1 cellular context compared by ENCODE assay signal in genomic region chr16:89994721-89995474, GRCh38.
TF ChIP-seq lines count a peak whose summit lies in the region.
"Not testable (repeated sequence)": the region's sequence is repeated elsewhere in the genome, so short reads cannot be mapped to it uniquely, and the experiment has no call there.

No MANE protein-coding gene starts in this region.

TF ChIP-seq in K562, 482 proteins besides CTCF, POLR2A, EP300 and RAD21 (continues in another document):
- TF ChIP-seq SOX6 (IDR thresholded peaks at IDR 0.05), result 0 out of 2 replicates have a peak, but pooled peaks have one; percentile 54
- TF ChIP-seq MAFG (tag; conservative IDR thresholded peaks at IDR 0.05), result peak; percentile 99
- TF ChIP-seq MYNN (IDR thresholded peaks at IDR 0.05), result peak; percentile 65; the same call in 1 of the 2 replicates
- TF ChIP-seq MYNN (CRISPR knock-in tag; IDR thresholded peaks at IDR 0.05); TEAD4 (CRISPR knock-in tag; IDR thresholded peaks at IDR 0.05; ENCODE audit: borderline replicate concordance); ZBTB40 (IDR thresholded peaks at IDR 0.05); ID3 (CRISPR knock-in tag; IDR thresholded peaks at IDR 0.05): not testable (repeated sequence)
- TF ChIP-seq FOXA3 (CRISPR knock-in tag; conservative IDR thresholded peaks at IDR 0.05 in 1 of 2, IDR thresholded peaks at IDR 0.05 in 1 of 2), result 0 out of 4 replicates have a peak, but pooled peaks of 1 of the 2 experiments have one; percentile 18
- TF ChIP-seq SP1 (CRISPR knock-in tag; IDR thresholded peaks at IDR 0.05), result peak; percentile 92; the same call in 1 of the 2 replicates
- TF ChIP-seq ARNT (IDR thresholded peaks at IDR 0.05), result peak; percentile 20 to 49; a peak in 1 of 4 replicates
- TF ChIP-seq TEAD4 (IDR thresholded peaks at IDR 0.05; ENCODE audit: low read length), result peak; percentile 12; the same call in 1 of the 2 replicates
- peak; percentile 98 for TF ChIP-seq C11orf30 (IDR thresholded peaks at IDR 0.05; ENCODE audit: low read depth)
- peak; percentile 93 for TF ChIP-seq JUNB (CRISPR knock-in tag; conservative IDR thresholded peaks at IDR 0.05)
- TF ChIP-seq MTA1 (IDR thresholded peaks at IDR 0.05; ENCODE audit: borderline replicate concordance), result 0 out of 2 replicates have a peak, but pooled peaks have one; percentile 19
- peak; percentile 80 for TF ChIP-seq MIER1 (IDR thresholded peaks at IDR 0.05; ENCODE audit: low read depth)
- TF ChIP-seq ZBTB40 (CRISPR knock-in tag; IDR thresholded peaks at IDR 0.05), result peak; percentile 13
- peak; percentile 14; the same call in 1 of the 2 replicates for TF ChIP-seq BCOR (IDR thresholded peaks at IDR 0.05)
- TF ChIP-seq TBL1XR1 (IDR thresholded peaks at IDR 0.05; ENCODE audit: low read length in 2 of 2), result peak in 1 of 2 experiments; percentile 51; a peak in 1 of 4 replicates
- TF ChIP-seq TRIM24 (IDR thresholded peaks at IDR 0.05), result peak; percentile 100
- TF ChIP-seq NCOA1 (IDR thresholded peaks at IDR 0.05; ENCODE audit: low read depth), result peak; percentile 75
- TF ChIP-seq, protein P1, sequence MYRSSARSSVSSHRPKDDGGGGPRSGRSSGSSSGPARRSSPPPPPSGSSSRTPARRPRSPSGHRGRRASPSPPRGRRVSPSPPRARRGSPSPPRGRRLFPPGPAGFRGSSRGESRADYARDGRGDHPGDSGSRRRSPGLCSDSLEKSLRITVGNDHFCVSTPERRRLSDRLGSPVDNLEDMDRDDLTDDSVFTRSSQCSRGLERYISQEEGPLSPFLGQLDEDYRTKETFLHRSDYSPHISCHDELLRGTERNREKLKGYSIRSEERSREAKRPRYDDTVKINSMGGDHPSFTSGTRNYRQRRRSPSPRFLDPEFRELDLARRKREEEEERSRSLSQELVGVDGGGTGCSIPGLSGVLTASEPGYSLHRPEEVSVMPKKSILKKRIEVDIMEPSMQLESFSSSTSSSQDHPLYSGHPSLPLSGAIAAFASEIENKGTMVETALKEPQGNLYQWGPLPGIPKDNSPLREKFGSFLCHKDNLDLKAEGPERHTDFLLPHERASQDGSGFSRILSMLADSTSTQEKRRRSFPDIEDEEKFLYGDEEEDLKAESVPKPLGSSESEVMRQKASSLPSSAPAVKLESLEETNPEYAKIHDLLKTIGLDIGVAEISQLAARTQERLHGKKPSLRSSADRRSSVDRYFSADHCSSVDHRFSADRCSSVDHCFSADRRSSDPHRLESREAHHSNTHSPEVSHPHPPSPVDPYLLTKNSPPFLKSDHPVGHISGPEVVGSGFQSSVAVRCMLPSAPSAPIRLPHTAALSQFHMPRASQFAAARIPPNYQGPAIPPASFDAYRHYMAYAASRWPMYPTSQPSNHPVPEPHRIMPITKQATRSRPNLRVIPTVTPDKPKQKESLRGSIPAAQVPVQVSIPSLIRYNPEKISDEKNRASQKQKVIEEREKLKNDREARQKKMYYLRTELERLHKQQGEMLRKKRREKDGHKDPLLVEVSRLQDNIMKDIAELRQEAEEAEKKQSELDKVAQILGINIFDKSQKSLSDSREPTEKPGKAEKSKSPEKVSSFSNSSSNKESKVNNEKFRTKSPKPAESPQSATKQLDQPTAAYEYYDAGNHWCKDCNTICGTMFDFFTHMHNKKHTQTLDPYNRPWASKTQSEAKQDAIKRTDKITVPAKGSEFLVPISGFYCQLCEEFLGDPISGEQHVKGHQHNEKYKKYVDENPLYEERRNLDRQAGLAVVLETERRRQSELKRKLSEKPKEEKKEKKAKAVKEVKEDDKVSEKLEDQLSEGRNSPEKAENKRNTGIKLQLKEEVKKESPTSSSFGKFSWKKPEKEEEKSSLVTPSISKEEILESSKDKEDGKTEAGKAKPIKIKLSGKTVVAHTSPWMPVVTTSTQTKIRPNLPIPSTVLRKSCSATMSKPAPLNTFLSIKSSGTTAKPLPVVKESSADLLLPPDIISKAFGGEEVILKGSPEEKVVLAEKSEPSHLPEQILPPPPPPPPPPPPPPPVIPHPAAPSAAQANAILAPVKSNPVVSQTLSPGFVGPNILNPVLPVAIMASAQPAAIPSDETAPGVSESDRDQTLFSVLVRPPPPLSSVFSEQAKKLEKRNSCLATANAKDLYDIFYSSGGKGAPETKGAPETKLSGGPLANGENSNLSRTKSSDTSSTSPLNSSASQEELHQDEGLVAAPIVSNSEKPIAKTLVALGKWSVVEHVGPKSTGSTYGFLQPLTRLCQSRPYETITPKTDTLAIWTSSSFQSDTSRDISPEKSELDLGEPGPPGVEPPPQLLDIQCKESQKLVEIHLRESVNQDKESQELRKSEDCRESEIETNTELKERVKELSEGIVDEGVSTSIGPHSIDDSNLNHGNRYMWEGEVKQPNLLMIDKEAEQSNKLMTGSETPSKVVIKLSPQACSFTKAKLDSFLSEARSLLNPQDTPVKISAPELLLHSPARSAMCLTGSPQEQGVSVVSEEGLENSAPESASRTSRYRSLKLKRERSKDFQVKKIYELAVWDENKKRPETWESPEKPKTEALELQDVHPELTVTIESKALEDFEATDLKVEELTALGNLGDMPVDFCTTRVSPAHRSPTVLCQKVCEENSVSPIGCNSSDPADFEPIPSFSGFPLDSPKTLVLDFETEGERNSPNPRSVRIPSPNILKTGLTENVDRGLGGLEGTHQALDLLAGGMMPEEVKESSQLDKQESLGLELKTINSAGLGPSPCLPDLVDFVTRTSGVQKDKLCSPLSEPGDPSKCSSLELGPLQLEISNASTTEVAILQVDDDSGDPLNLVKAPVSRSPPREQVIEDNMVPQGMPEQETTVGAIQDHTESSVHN (IDR thresholded peaks at IDR 0.05; ENCODE audit: borderline replicate concordance in 1 of 2, low read depth in 1 of 2), result peak; percentile 89 to 99; a peak in 3 of 4 replicates
- peak; percentile 37 for TF ChIP-seq TCF3 (CRISPR knock-in tag; IDR thresholded peaks at IDR 0.05)
- TF ChIP-seq ID3 (tag; IDR thresholded peaks at IDR 0.05), result 0 out of 2 replicates have a peak, but pooled peaks have one; percentile 26
- peak; percentile 100 for TF ChIP-seq BACH1 (tag; IDR thresholded peaks at IDR 0.05)
- peak; percentile 100 for TF ChIP-seq ZNF316 (IDR thresholded peaks at IDR 0.05)
- TF ChIP-seq HDAC3 (IDR thresholded peaks at IDR 0.05; ENCODE audit: borderline replicate concordance, partially characterized antibody), result peak; percentile 10
- 0 out of 2 replicates have a peak, but pooled peaks have one; percentile 25 for TF ChIP-seq ADNP (tag; IDR thresholded peaks at IDR 0.05)
- TF ChIP-seq CBFB (CRISPR knock-in tag; IDR thresholded peaks at IDR 0.05), result peak; percentile 37
- 0 out of 2 replicates have a peak, but pooled peaks have one; percentile 10 for TF ChIP-seq GATA2 (CRISPR knock-in tag; IDR thresholded peaks at IDR 0.05)
- TF ChIP-seq, protein P2, sequence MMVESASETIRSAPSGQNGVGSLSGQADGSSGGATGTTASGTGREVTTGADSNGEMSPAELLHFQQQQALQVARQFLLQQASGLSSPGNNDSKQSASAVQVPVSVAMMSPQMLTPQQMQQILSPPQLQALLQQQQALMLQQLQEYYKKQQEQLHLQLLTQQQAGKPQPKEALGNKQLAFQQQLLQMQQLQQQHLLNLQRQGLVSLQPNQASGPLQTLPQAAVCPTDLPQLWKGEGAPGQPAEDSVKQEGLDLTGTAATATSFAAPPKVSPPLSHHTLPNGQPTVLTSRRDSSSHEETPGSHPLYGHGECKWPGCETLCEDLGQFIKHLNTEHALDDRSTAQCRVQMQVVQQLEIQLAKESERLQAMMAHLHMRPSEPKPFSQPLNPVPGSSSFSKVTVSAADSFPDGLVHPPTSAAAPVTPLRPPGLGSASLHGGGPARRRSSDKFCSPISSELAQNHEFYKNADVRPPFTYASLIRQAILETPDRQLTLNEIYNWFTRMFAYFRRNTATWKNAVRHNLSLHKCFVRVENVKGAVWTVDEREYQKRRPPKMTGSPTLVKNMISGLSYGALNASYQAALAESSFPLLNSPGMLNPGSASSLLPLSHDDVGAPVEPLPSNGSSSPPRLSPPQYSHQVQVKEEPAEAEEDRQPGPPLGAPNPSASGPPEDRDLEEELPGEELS (CRISPR knock-in tag; IDR thresholded peaks at IDR 0.05; ENCODE audit: borderline replicate concordance), result peak; percentile 64
- peak; percentile 77; the same call in 1 of the 2 replicates for TF ChIP-seq AFF4 (CRISPR knock-in tag; IDR thresholded peaks at IDR 0.05)
- 0 out of 2 replicates have a peak, but pooled peaks have one; percentile 20 for TF ChIP-seq ZFX (CRISPR knock-in tag; IDR thresholded peaks at IDR 0.05)
- peak; percentile 61 for TF ChIP-seq CBFA2T3 (IDR thresholded peaks at IDR 0.05)
- TF ChIP-seq, protein P3, sequence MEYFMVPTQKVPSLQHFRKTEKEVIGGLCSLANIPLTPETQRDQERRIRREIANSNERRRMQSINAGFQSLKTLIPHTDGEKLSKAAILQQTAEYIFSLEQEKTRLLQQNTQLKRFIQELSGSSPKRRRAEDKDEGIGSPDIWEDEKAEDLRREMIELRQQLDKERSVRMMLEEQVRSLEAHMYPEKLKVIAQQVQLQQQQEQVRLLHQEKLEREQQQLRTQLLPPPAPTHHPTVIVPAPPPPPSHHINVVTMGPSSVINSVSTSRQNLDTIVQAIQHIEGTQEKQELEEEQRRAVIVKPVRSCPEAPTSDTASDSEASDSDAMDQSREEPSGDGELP (CRISPR knock-in tag; IDR thresholded peaks at IDR 0.05; ENCODE audit: borderline replicate concordance), result peak; percentile 69; the same call in 1 of the 2 replicates
